In genomic region chr3:81632659-81633058, GRCh38 we compare ENCODE assay signal across 25 cellular contexts.
"Had no signal": no experiment of that assay in that cellular context is flagged by ENCODE, and none has a peak within 500 bp of the region (broad histone marks: within the 10 kb centered on the region; RNA-seq: fewer than 3 reads in every experiment).

No MANE protein-coding gene starts in this region.

- H3K4me2 ChIP-seq: neural progenitor cell had no signal

- H3K4me3 ChIP-seq: neural progenitor cell, pancreas, prostate gland, right lobe of liver, sigmoid colon, stomach, thoracic aorta, thyroid gland, tibial nerve, upper lobe of left lung, uterus had no signal

- H3K27ac ChIP-seq: neural progenitor cell, neutrophil, pancreas, prostate gland, right lobe of liver, sigmoid colon, stomach, thoracic aorta, thyroid gland, tibial nerve, upper lobe of left lung, uterus had no signal

- H3K36me3 ChIP-seq: neural progenitor cell, neutrophil, pancreas, prostate gland, right lobe of liver, thoracic aorta, thyroid gland, upper lobe of left lung had no signal

- ATAC-seq: naive thymus-derived CD4-positive, alpha-beta T cell; natural killer cell; pancreas; right cardiac atrium; right lobe of liver; stimulated activated effector memory CD8-positive, alpha-beta T cell treated with anti-CD3 and anti-CD28 coated beads, Interleukin-12 subunit alpha, Interleukin-12 subunit beta, amount 100 ng/mL, for 72 hours; stimulated activated naive B cell treated with anti-CD40 and anti-IgM and Interleukin-4, amounts not matched to agents 10 μg/mL and 1 μg/mL and 100 μg/mL, for 72 hours had no signal

- H3K27me3 ChIP-seq: neural progenitor cell, neutrophil, pancreas, right lobe of liver, sigmoid colon, stomach, thyroid gland, tibial nerve, upper lobe of left lung, uterus had no signal

- H2AFZ ChIP-seq: neural progenitor cell had no signal

- H3K4me1 ChIP-seq: neural progenitor cell, pancreas, prostate gland, right lobe of liver, sigmoid colon, stomach, thyroid gland, tibial nerve, upper lobe of left lung, uterus had no signal

- H3K9ac ChIP-seq: neural progenitor cell had no signal

- DNase-seq: naive thymus-derived CD4-positive, alpha-beta T cell; natural killer cell; nucleus accumbens; pancreas; right cardiac atrium; right lobe of liver; sigmoid colon; small intestine; stimulated activated CD4-positive, alpha-beta T cell treated with anti-CD3 and anti-CD28 coated beads, Interleukin-15, amount 100 ng/mL, for 24 hours; stimulated activated CD4-positive, alpha-beta T cell treated with anti-CD3 and anti-CD28 coated beads, Interleukin-2, amount 100 ng/mL, for 24 hours; stimulated activated CD4-positive, alpha-beta T cell treated with anti-CD3 and anti-CD28 coated beads, Interleukin-2, amount 100 ng/mL, for 48 hours; stimulated activated CD4-positive, alpha-beta T cell treated with anti-CD3 and anti-CD28 coated beads, Interleukin-4, amount 100 ng/mL, for 24 hours; stimulated activated naive B cell treated with anti-CD40 and anti-IgM and Interleukin-4, amounts not matched to agents 10 μg/mL and 1 μg/mL and 100 μg/mL, for 72 hours; stimulated activated naive CD4-positive, alpha-beta T cell treated with Interleukin-2 at 50 U/mL for 16 hours; stomach; thyroid gland; trophoblast cell; upper lobe of left lung; uterus had no signal

- H3K9me3 ChIP-seq: neutrophil, pancreas, prostate gland, right lobe of liver, sigmoid colon, stomach, thoracic aorta, thyroid gland, tibial nerve, upper lobe of left lung, uterus had no signal
